8 cellular contexts compared by ENCODE assay signal in genomic region chr22:39170825-39171622, GRCh38. TPM values are rescaled to one million over a fixed set of nuclear protein-coding genes. Genes with fewer than 3 reads are reported as not detected.
DNase-seq lines count a peak whose midpoint lies in the region; FAIRE-seq and TF ChIP-seq lines count a peak whose summit lies in the region.

No MANE protein-coding gene starts in this region.

- DNase-seq in AG10803 (ENCODE audit: low read depth) (peak; percentile 61), GM19239 (ENCODE audit: insufficient read length, low spot score) (peak; percentile 82), M059J (ENCODE audit: low read depth) (peak; percentile 63), SW 1271 (lab: John Stamatoyannopoulos, UW) (peak; percentile 49 to 71), cardiac septum (ENCODE audit: low spot score) (peak; percentile 95), retina (peak; percentile 92), vagina (ENCODE audit: extremely low spot score in 2 of 2) (no peak)

- no peaks in the 10 kb centered on the region for H3K9me3 ChIP-seq in vagina

- no peak overlapping the region for H3K4me3 ChIP-seq in AG10803 (ENCODE audit: low read length)
- H3K4me3 ChIP-seq in vagina, result peak overlapping the region; percentile 9 to 19

- H3K4me3 Mint-ChIP-seq in activated naive CD8-positive, alpha-beta T cell, result peak overlapping the region; percentile 62

- no peak for TF ChIP-seq POLR2A in vagina (IDR thresholded peaks at IDR 0.05)

- no peak overlapping the region for H3K27ac Mint-ChIP-seq in activated naive CD8-positive, alpha-beta T cell

- H3K36me3 Mint-ChIP-seq in activated naive CD8-positive, alpha-beta T cell, result no peaks in the 10 kb centered on the region

- peaks cover 41% of the 10 kb centered on the region for H3K4me1 Mint-ChIP-seq in activated naive CD8-positive, alpha-beta T cell (ENCODE audit: low read depth)

- H3K9me3 Mint-ChIP-seq in activated naive CD8-positive, alpha-beta T cell (ENCODE audit: low read depth), result no peaks in the 10 kb centered on the region

- FAIRE-seq in GM19239 (lab: Jason Lieb, UNC), result peak; percentile 84

- H3K4me1 ChIP-seq in vagina, result peaks cover 51% of the 10 kb centered on the region

- peak overlapping the region; percentile 30 for H3K27ac ChIP-seq in vagina

- intact Hi-C loops in cardiac septum (cut with DNase I), result loop anchor here (1.0 to 5.0 kb wide), 3 partner anchors 140 to 346 kb away; no protein-coding TSS in a partner anchor
- intact Hi-C loops in vagina (cut with DNase I), result loop anchor here (2.0 to 10.0 kb wide), 2 partner anchors 148 to 354 kb away; partner anchors contain the start of genes ATF4 and RPL3

- no peaks in the 10 kb centered on the region for H3K27me3 Mint-ChIP-seq in activated naive CD8-positive, alpha-beta T cell

- peak; percentile 90 for TF ChIP-seq CTCF in AG10803 (conservative IDR thresholded peaks at IDR 0.05; ENCODE audit: low read length)
- peak; percentile 88 to 99 (median 90) for TF ChIP-seq CTCF in vagina (IDR thresholded peaks at IDR 0.05)

- H3K36me3 ChIP-seq in vagina, result no peaks in the 10 kb centered on the region

- H3K27me3 ChIP-seq in vagina, result no peaks in the 10 kb centered on the region

RNA-seq across cellular contexts. Expression of gene CBX7, which starts 18.5 kb away (rescaled TPM):
- 0.76 and 3.0 TPM in 2 replicates for total RNA-seq in M059J (2014; rRNA removed; shearing (Covaris generic))
- total RNA-seq in cardiac septum, result 89.6 TPM
- 98.0 TPM for total RNA-seq in vagina

Comparison
In these comparisons a context has a peak if more than half of its experiments do, and no peak if none do; other contexts are left out.
1. DNase-seq: peak in AG10803 (single experiment), GM19239 (single experiment), M059J (single experiment), SW 1271 (2 of 2), cardiac septum (single experiment) and retina (single experiment); none in vagina (0 of 2).
2. RNA of gene CBX7, which starts 18.5 kb away (total RNA-seq): 98.0 TPM in vagina (single experiment) and 89.6 TPM in cardiac septum (single experiment); 0.76 to 3.0 TPM in M059J; every median in the first group is over 10 times any median in the second.